Comparison of ENCODE assay signal across 1 cellular context in the genomic region with DNA sequence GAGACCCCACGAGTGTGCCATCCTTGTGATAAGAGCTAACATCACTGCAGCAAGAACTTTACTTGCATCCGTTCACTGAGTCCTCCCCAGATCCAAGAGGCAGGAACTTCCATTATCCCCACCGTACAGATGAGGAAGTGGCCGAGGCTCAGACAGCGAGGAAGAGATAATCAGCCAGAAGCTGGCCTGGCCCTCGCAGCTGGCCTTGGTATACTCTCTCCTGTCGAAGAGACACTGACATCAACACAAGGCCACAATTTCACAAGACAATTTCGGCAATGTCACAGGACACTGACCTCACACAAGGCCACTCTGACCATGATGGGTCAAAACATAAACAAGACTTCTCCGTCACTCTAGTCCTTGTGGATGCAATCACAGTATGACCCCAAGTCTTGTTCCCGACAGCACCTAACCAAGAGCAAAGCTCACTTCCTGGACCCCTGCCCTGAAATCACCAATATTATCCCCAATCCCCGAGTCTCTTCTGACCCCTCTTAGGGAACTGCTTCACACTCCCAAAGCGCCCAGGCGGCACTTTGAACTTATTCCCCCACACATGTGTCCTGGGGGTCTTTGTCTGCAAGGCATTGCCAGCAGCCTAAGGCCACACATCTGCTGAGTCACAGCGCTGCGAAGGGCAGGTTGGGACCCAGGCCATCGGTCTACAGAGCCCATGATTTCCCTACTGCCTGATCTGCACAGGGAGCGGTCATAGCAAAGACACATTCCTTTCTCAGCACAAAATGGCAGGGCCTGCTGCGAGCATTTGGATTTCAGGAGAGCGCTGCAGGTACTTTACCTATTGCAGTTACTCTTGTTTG.
TF ChIP-seq lines count a peak whose summit lies in the region.

No MANE protein-coding gene starts in this region.

TF ChIP-seq in K562, 482 proteins besides CTCF, POLR2A, EP300 and RAD21 (continued from another document and continues in another):
- peak; percentile 42 for TF ChIP-seq TAL1 (IDR thresholded peaks at IDR 0.05)
- TF ChIP-seq, protein P1, sequence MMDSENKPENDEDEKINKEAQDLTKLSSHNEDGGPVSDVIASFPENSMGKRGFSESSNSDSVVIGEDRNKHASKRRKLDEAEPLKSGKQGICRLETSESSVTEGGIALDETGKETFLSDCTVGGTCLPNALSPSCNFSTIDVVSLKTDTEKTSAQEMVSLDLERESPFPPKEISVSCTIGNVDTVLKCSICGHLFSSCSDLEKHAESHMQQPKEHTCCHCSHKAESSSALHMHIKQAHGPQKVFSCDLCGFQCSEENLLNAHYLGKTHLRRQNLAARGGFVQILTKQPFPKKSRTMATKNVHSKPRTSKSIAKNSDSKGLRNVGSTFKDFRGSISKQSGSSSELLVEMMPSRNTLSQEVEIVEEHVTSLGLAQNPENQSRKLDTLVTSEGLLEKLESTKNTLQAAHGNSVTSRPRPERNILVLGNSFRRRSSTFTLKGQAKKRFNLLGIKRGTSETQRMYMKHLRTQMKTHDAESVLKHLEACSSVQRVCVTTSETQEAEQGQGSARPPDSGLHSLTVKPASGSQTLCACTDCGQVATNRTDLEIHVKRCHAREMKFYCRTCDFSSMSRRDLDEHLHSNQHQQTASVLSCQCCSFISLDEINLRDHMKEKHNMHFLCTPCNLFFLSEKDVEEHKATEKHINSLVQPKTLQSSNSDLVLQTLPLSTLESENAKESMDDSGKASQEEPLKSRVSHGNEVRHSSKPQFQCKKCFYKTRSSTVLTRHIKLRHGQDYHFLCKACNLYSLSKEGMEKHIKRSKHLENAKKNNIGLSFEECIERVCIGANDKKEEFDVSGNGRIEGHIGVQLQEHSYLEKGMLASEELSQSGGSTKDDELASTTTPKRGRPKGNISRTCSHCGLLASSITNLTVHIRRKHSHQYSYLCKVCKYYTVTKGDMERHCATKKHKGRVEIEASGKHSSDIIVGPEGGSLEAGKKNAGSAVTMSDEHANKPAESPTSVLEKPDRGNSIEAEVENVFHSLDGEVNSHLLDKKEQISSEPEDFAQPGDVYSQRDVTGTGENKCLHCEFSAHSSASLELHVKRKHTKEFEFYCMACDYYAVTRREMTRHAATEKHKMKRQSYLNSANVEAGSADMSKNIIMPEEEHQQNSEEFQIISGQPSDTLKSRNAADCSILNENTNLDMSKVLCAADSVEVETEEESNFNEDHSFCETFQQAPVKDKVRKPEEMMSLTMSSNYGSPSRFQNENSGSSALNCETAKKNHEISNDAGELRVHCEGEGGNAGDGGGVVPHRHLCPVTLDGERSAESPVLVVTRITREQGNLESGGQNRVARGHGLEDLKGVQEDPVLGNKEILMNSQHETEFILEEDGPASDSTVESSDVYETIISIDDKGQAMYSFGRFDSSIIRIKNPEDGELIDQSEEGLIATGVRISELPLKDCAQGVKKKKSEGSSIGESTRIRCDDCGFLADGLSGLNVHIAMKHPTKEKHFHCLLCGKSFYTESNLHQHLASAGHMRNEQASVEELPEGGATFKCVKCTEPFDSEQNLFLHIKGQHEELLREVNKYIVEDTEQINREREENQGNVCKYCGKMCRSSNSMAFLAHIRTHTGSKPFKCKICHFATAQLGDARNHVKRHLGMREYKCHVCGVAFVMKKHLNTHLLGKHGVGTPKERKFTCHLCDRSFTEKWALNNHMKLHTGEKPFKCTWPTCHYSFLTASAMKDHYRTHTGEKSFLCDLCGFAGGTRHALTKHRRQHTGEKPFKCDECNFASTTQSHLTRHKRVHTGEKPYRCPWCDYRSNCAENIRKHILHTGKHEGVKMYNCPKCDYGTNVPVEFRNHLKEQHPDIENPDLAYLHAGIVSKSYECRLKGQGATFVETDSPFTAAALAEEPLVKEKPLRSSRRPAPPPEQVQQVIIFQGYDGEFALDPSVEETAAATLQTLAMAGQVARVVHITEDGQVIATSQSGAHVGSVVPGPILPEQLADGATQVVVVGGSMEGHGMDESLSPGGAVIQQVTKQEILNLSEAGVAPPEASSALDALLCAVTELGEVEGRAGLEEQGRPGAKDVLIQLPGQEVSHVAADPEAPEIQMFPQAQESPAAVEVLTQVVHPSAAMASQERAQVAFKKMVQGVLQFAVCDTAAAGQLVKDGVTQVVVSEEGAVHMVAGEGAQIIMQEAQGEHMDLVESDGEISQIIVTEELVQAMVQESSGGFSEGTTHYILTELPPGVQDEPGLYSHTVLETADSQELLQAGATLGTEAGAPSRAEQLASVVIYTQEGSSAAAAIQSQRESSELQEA (IDR thresholded peaks at IDR 0.05; ENCODE audit: low read depth) = no peak
- TF ChIP-seq ATF1 (CRISPR knock-in tag; IDR thresholded peaks at IDR 0.05) = no peak
- TF ChIP-seq ATF1 (tag; IDR thresholded peaks at IDR 0.05) = peak; percentile 55; the same call in 1 of the 2 replicates
- peak; percentile 6 for TF ChIP-seq MEIS2 (IDR thresholded peaks at IDR 0.05; ENCODE audit: partially characterized antibody)
- no peak for TF ChIP-seq MCM5 (IDR thresholded peaks at IDR 0.05; ENCODE audit: low read depth)
- no peak for TF ChIP-seq JUND (IDR thresholded peaks at IDR 0.05; ENCODE audit: borderline replicate concordance, low read depth, low read length)
- TF ChIP-seq JUND (tag; IDR thresholded peaks at IDR 0.05; ENCODE audit: borderline replicate concordance, low read depth, low read length) = 0 out of 3 replicates have a peak, but pooled peaks have one; percentile 14
- TF ChIP-seq ZNF584 (CRISPR knock-in tag; IDR thresholded peaks at IDR 0.05; ENCODE audit: low read depth) = no peak
- TF ChIP-seq, protein P2, sequence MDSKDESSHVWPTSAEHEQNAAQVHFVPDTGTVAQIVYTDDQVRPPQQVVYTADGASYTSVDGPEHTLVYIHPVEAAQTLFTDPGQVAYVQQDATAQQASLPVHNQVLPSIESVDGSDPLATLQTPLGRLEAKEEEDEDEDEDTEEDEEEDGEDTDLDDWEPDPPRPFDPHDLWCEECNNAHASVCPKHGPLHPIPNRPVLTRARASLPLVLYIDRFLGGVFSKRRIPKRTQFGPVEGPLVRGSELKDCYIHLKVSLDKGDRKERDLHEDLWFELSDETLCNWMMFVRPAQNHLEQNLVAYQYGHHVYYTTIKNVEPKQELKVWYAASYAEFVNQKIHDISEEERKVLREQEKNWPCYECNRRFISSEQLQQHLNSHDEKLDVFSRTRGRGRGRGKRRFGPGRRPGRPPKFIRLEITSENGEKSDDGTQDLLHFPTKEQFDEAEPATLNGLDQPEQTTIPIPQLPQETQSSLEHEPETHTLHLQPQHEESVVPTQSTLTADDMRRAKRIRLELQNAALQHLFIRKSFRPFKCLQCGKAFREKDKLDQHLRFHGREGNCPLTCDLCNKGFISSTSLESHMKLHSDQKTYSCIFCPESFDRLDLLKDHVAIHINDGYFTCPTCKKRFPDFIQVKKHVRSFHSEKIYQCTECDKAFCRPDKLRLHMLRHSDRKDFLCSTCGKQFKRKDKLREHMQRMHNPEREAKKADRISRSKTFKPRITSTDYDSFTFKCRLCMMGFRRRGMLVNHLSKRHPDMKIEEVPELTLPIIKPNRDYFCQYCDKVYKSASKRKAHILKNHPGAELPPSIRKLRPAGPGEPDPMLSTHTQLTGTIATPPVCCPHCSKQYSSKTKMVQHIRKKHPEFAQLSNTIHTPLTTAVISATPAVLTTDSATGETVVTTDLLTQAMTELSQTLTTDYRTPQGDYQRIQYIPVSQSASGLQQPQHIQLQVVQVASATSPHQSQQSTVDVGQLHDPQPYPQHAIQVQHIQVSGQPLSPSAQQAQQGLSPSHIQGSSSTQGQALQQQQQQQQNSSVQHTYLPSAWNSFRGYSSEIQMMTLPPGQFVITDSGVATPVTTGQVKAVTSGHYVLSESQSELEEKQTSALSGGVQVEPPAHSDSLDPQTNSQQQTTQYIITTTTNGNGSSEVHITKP (IDR thresholded peaks at IDR 0.05; ENCODE audit: partially characterized antibody) = no peak
- TF ChIP-seq, protein P3, sequence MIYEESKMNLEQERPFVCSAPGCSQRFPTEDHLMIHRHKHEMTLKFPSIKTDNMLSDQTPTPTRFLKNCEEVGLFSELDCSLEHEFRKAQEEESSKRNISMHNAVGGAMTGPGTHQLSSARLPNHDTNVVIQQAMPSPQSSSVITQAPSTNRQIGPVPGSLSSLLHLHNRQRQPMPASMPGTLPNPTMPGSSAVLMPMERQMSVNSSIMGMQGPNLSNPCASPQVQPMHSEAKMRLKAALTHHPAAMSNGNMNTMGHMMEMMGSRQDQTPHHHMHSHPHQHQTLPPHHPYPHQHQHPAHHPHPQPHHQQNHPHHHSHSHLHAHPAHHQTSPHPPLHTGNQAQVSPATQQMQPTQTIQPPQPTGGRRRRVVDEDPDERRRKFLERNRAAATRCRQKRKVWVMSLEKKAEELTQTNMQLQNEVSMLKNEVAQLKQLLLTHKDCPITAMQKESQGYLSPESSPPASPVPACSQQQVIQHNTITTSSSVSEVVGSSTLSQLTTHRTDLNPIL (CRISPR knock-in tag; IDR thresholded peaks at IDR 0.05) = no peak
- TF ChIP-seq JUNB (CRISPR knock-in tag; conservative IDR thresholded peaks at IDR 0.05) = no peak
- TF ChIP-seq, protein P4, sequence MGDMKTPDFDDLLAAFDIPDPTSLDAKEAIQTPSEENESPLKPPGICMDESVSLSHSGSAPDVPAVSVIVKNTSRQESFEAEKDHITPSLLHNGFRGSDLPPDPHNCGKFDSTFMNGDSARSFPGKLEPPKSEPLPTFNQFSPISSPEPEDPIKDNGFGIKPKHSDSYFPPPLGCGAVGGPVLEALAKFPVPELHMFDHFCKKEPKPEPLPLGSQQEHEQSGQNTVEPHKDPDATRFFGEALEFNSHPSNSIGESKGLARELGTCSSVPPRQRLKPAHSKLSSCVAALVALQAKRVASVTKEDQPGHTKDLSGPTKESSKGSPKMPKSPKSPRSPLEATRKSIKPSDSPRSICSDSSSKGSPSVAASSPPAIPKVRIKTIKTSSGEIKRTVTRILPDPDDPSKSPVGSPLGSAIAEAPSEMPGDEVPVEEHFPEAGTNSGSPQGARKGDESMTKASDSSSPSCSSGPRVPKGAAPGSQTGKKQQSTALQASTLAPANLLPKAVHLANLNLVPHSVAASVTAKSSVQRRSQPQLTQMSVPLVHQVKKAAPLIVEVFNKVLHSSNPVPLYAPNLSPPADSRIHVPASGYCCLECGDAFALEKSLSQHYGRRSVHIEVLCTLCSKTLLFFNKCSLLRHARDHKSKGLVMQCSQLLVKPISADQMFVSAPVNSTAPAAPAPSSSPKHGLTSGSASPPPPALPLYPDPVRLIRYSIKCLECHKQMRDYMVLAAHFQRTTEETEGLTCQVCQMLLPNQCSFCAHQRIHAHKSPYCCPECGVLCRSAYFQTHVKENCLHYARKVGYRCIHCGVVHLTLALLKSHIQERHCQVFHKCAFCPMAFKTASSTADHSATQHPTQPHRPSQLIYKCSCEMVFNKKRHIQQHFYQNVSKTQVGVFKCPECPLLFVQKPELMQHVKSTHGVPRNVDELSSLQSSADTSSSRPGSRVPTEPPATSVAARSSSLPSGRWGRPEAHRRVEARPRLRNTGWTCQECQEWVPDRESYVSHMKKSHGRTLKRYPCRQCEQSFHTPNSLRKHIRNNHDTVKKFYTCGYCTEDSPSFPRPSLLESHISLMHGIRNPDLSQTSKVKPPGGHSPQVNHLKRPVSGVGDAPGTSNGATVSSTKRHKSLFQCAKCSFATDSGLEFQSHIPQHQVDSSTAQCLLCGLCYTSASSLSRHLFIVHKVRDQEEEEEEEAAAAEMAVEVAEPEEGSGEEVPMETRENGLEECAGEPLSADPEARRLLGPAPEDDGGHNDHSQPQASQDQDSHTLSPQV (IDR thresholded peaks at IDR 0.05) = peak; percentile 80
- TF ChIP-seq, protein P5, sequence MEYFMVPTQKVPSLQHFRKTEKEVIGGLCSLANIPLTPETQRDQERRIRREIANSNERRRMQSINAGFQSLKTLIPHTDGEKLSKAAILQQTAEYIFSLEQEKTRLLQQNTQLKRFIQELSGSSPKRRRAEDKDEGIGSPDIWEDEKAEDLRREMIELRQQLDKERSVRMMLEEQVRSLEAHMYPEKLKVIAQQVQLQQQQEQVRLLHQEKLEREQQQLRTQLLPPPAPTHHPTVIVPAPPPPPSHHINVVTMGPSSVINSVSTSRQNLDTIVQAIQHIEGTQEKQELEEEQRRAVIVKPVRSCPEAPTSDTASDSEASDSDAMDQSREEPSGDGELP (CRISPR knock-in tag; IDR thresholded peaks at IDR 0.05; ENCODE audit: borderline replicate concordance) = peak; percentile 70; the same call in 1 of the 2 replicates
- TF ChIP-seq, protein P6, sequence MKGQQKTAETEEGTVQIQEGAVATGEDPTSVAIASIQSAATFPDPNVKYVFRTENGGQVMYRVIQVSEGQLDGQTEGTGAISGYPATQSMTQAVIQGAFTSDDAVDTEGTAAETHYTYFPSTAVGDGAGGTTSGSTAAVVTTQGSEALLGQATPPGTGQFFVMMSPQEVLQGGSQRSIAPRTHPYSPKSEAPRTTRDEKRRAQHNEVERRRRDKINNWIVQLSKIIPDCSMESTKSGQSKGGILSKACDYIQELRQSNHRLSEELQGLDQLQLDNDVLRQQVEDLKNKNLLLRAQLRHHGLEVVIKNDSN (CRISPR knock-in tag; IDR thresholded peaks at IDR 0.05) = no peak
- TF ChIP-seq NCOR1 (IDR thresholded peaks at IDR 0.05) = peak; percentile 37; the same call in 1 of the 2 replicates
- TF ChIP-seq, protein P7, sequence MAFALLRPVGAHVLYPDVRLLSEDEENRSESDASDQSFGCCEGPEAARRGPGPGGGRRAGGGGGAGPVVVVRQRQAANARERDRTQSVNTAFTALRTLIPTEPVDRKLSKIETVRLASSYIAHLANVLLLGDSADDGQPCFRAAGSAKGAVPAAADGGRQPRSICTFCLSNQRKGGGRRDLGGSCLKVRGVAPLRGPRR (CRISPR knock-in tag; IDR thresholded peaks at IDR 0.05) = no peak
- TF ChIP-seq NRF1 (conservative IDR thresholded peaks at IDR 0.05 in 1 of 2, IDR thresholded peaks at IDR 0.05 in 1 of 2) = no peak
- peak; percentile 62 for TF ChIP-seq SMAD4 (CRISPR knock-in tag; conservative IDR thresholded peaks at IDR 0.05)
- TF ChIP-seq BCOR (IDR thresholded peaks at IDR 0.05) = peak; percentile 26; the same call in 1 of the 2 replicates
- 0 out of 2 replicates have a peak, but pooled peaks have one; percentile 40 for TF ChIP-seq MECOM (CRISPR knock-in tag; IDR thresholded peaks at IDR 0.05)
- TF ChIP-seq HMG20B (CRISPR knock-in tag; IDR thresholded peaks at IDR 0.05) = no peak
- no peak for TF ChIP-seq ZSCAN29 (IDR thresholded peaks at IDR 0.05)
- TF ChIP-seq, protein P8, sequence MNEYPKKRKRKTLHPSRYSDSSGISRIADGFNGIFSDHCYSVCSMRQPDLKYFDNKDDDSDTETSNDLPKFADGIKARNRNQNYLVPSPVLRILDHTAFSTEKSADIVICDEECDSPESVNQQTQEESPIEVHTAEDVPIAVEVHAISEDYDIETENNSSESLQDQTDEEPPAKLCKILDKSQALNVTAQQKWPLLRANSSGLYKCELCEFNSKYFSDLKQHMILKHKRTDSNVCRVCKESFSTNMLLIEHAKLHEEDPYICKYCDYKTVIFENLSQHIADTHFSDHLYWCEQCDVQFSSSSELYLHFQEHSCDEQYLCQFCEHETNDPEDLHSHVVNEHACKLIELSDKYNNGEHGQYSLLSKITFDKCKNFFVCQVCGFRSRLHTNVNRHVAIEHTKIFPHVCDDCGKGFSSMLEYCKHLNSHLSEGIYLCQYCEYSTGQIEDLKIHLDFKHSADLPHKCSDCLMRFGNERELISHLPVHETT (CRISPR knock-in tag; conservative IDR thresholded peaks at IDR 0.05 in 1 of 2, IDR thresholded peaks at IDR 0.05 in 1 of 2) = 0 out of 4 replicates have a peak, but pooled peaks of 1 of the 2 experiments have one; percentile 32
- TF ChIP-seq SPI1 (IDR thresholded peaks at IDR 0.05; ENCODE audit: borderline replicate concordance, low read depth, low read length) = peak; percentile 98
- TF ChIP-seq L3MBTL2 (IDR thresholded peaks at IDR 0.05) = peak; percentile 79
- TF ChIP-seq CREM (IDR thresholded peaks at IDR 0.05; ENCODE audit: low read depth) = 0 out of 2 replicates have a peak, but pooled peaks have one; percentile 24
- TF ChIP-seq NR2C2 (CRISPR knock-in tag; IDR thresholded peaks at IDR 0.05) = no peak
- TF ChIP-seq NR2C2 (tag; IDR thresholded peaks at IDR 0.05) = peak; percentile 79
- 0 out of 2 replicates have a peak, but pooled peaks have one; percentile 27 for TF ChIP-seq MEF2D (tag; conservative IDR thresholded peaks at IDR 0.05; ENCODE audit: low read depth)
- TF ChIP-seq NFE2 (IDR thresholded peaks at IDR 0.05; ENCODE audit: low read depth) = peak; percentile 78
